In the genomic region with DNA sequence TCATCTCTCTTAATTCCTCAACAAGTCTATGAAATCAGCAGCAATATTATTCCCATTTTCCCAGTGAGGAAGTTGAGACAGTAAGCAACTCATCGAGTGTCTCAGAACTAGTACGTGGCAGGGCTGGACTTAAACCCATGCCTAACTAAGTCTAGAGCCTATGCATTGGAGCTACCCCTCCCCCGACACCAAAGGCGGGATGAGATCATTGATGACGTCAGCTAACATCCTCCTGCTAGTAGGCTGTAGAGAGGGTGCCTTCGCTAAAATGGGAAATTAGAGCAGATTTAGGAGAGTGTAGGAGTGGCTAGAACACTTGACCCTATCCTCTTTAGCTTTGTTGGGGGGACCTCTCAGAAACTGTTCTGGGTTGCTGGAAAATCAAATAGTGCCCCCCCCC, we compare ENCODE assay signal across 1 cellular context.
TF ChIP-seq lines count a peak whose summit lies in the region.

No MANE protein-coding gene starts in this region.

TF ChIP-seq in HepG2, 621 proteins besides CTCF, POLR2A, EP300 and RAD21 (continued from another document):
- TF ChIP-seq, protein P1, sequence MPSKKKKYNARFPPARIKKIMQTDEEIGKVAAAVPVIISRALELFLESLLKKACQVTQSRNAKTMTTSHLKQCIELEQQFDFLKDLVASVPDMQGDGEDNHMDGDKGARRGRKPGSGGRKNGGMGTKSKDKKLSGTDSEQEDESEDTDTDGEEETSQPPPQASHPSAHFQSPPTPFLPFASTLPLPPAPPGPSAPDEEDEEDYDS (CRISPR knock-in tag; IDR thresholded peaks at IDR 0.05): no peak
- TF ChIP-seq ZNF282 (IDR thresholded peaks at IDR 0.05; ENCODE audit: partially characterized antibody) (no peak), GATAD1 (CRISPR knock-in tag; IDR thresholded peaks at IDR 0.05) (no peak), ZFYVE20 (CRISPR knock-in tag; IDR thresholded peaks at IDR 0.05; ENCODE audit: borderline replicate concordance, low read depth) (no peak), MIER3 (CRISPR knock-in tag; IDR thresholded peaks at IDR 0.05; ENCODE audit: borderline replicate concordance) (no peak), PCBP2 (optimal IDR thresholded peaks at IDR 0.05; ENCODE audit: low read depth, low read length, poor library complexity, severe bottlenecking) (no peak), ZSCAN29 (CRISPR knock-in tag; conservative IDR thresholded peaks at IDR 0.05) (no peak), SMAD3 (CRISPR knock-in tag; IDR thresholded peaks at IDR 0.05) (no peak), ATF7 (IDR thresholded peaks at IDR 0.05) (peak; percentile 92), ATF7 (CRISPR knock-in tag; IDR thresholded peaks at IDR 0.05) (no peak), CREB1 (IDR thresholded peaks at IDR 0.05) (peak; percentile 94), CREB1 (CRISPR knock-in tag; IDR thresholded peaks at IDR 0.05) (no peak), JUND (CRISPR knock-in tag; IDR thresholded peaks at IDR 0.05) (no peak), JUN (CRISPR knock-in tag; IDR thresholded peaks at IDR 0.05) (no peak), SIX1 (CRISPR knock-in tag; IDR thresholded peaks at IDR 0.05; ENCODE audit: borderline replicate concordance) (no peak)
- TF ChIP-seq, protein P2, sequence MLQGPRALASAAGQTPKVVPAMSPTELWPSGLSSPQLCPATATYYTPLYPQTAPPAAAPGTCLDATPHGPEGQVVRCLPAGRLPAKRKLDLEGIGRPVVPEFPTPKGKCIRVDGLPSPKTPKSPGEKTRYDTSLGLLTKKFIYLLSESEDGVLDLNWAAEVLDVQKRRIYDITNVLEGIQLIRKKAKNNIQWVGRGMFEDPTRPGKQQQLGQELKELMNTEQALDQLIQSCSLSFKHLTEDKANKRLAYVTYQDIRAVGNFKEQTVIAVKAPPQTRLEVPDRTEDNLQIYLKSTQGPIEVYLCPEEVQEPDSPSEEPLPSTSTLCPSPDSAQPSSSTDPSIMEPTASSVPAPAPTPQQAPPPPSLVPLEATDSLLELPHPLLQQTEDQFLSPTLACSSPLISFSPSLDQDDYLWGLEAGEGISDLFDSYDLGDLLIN (CRISPR knock-in tag; IDR thresholded peaks at IDR 0.05; ENCODE audit: borderline replicate concordance): no peak
